ENCODE assay signal across 7 cellular contexts in genomic region chr1:27872059-27872801, GRCh38. TPM values are rescaled to one million over a fixed set of nuclear protein-coding genes. Genes with fewer than 3 reads are reported as not detected.
DNase-seq lines count a peak whose midpoint lies in the region; ATAC-seq lines count a peak whose summit lies in the region.

Gene THEMIS2, plus strand, starts transcription at chr1:27872544. Its CDS starts 28 bp downstream, at chr1:27872572.

- peaks cover 34% of the 10 kb centered on the region for H3K4me1 ChIP-seq in effector memory CD4-positive, alpha-beta T cell (ENCODE audit: control insufficient read depth, insufficient read depth, low read length, poor library complexity, severe bottlenecking)

- H3K36me3 ChIP-seq in effector memory CD4-positive, alpha-beta T cell (ENCODE audit: control insufficient read depth, insufficient read depth, low read length): peaks cover 12% of the 10 kb centered on the region

- no peaks in the 10 kb centered on the region for H3K9me3 ChIP-seq in effector memory CD4-positive, alpha-beta T cell (ENCODE audit: control insufficient read depth, low read length)

- H3K27me3 ChIP-seq in effector memory CD4-positive, alpha-beta T cell (replicated peaks; ENCODE audit: control insufficient read depth, insufficient read depth, low read length, poor library complexity, severe bottlenecking): no peaks in the 10 kb centered on the region

- DNase-seq in GM19238 (ENCODE audit: insufficient read length, low spot score) (peak; percentile 76), NCI-H226 (peak; percentile 13), mesenteric fat pad (ENCODE audit: low spot score) (peak; percentile 93)
- peak; percentile 40 to 75 for DNase-seq in activated CD8-positive, alpha-beta memory T cell treated with anti-CD3 and anti-CD28 coated beads for 1 hour (ENCODE audit: extremely low read depth in 1 of 2, low read depth in 1 of 2)
- peak; percentile 65 to 70 (median 67) for DNase-seq in effector memory CD4-positive, alpha-beta T cell
- DNase-seq in stimulated activated CD8-positive, alpha-beta memory T cell treated with anti-CD3 and anti-CD28 coated beads, Interleukin-15, amount 100 ng/mL, for 1 hour (ENCODE audit: low read depth): peak; percentile 70

- ATAC-seq in GM18907 (IDR thresholded peaks at IDR 0.05; ENCODE audit: unreplicated experiment): no peak

- H3K27ac ChIP-seq in effector memory CD4-positive, alpha-beta T cell (ENCODE audit: insufficient read depth, low read length, poor library complexity, severe bottlenecking): peak within 1 kb of the TSS; percentile 55

- H3K4me3 ChIP-seq in effector memory CD4-positive, alpha-beta T cell (ENCODE audit: insufficient read depth, low read depth, low read length, poor library complexity, severe bottlenecking): peak within 1 kb of the TSS; percentile 76

RNA-seq across cellular contexts. Expression of gene THEMIS2, which starts in this region (rescaled TPM):
- 64.9 TPM for total RNA-seq in mesenteric fat pad

Comparison
In these comparisons a context has a peak if more than half of its experiments do, and no peak if none do; other contexts are left out.
1. DNase-seq: peak in every context shown above with its lines; median percentile 93 in mesenteric fat pad; 76 in GM19238; 70 in stimulated activated CD8-positive, alpha-beta memory T cell treated with anti-CD3 and anti-CD28 coated beads, Interleukin-15, amount 100 ng/mL, for 1 hour; 67 in effector memory CD4-positive, alpha-beta T cell; 58 in activated CD8-positive, alpha-beta memory T cell treated with anti-CD3 and anti-CD28 coated beads for 1 hour; 13 in NCI-H226.